22 cellular contexts compared by ENCODE assay signal in genomic region chr5:163475416-163475815, GRCh38.
"Had no signal": no experiment of that assay in that cellular context is flagged by ENCODE, and none has a peak within 500 bp of the region (broad histone marks: within the 10 kb centered on the region; RNA-seq: fewer than 3 reads in every experiment).

No MANE protein-coding gene starts in this region.

- H3K4me3 ChIP-seq: heart left ventricle, sigmoid colon, smooth muscle cell, transverse colon, uterus had no signal

- H3K4me1 Mint-ChIP-seq: stimulated activated naive B cell treated with anti-CD40 and anti-IgM and Interleukin-4, amounts not matched to agents 10 μg/mL and 1 μg/mL and 100 μg/mL, for 72 hours had no signal

- H3K27ac ChIP-seq: heart left ventricle, sigmoid colon, transverse colon, uterus had no signal

- H3K9me3 Mint-ChIP-seq: activated naive CD4-positive, alpha-beta T cell treated with anti-CD3 and anti-CD28 coated beads for 36 hours; activated naive CD8-positive, alpha-beta T cell treated with anti-CD3 and anti-CD28 coated beads, Interleukin-2, amount 10 ng/mL, durations not matched to agents 7 days and 5 days; activated T-cell treated with anti-CD3 and anti-CD28 coated beads, Interleukin-2, amount 50 U/mL, for 4 hours; natural killer cell treated with Interleukin-12 subunit alpha and Interleukin-12 subunit beta and Interleukin-15 and Interleukin-18, amount 100 ng/mL, for 72 hours; stimulated activated naive B cell treated with anti-CD40 and anti-IgM and Interleukin-4, amounts not matched to agents 10 μg/mL and 1 μg/mL and 100 μg/mL, for 72 hours had no signal

- H3K27ac Mint-ChIP-seq: activated naive CD4-positive, alpha-beta T cell treated with anti-CD3 and anti-CD28 coated beads for 36 hours; activated naive CD8-positive, alpha-beta T cell treated with anti-CD3 and anti-CD28 coated beads, Interleukin-2, amount 10 ng/mL, durations not matched to agents 7 days and 5 days; natural killer cell treated with Interleukin-12 subunit alpha and Interleukin-12 subunit beta and Interleukin-15 and Interleukin-18, amount 100 ng/mL, for 72 hours; progenitor cell of endocrine pancreas; stimulated activated naive B cell treated with anti-CD40 and anti-IgM and Interleukin-4, amounts not matched to agents 10 μg/mL and 1 μg/mL and 100 μg/mL, for 72 hours had no signal

- H3K27me3 Mint-ChIP-seq: activated naive CD8-positive, alpha-beta T cell treated with anti-CD3 and anti-CD28 coated beads, Interleukin-2, amount 10 ng/mL, durations not matched to agents 7 days and 5 days; natural killer cell treated with Interleukin-12 subunit alpha and Interleukin-12 subunit beta and Interleukin-15 and Interleukin-18, amount 100 ng/mL, for 72 hours; progenitor cell of endocrine pancreas; stimulated activated naive B cell treated with anti-CD40 and anti-IgM and Interleukin-4, amounts not matched to agents 10 μg/mL and 1 μg/mL and 100 μg/mL, for 72 hours had no signal

- H3K9me3 ChIP-seq: heart left ventricle, sigmoid colon, transverse colon, uterus had no signal

- DNase-seq: activated CD4-positive, alpha-beta T cell treated with anti-CD3 and anti-CD28 coated beads for 1 hour; activated CD4-positive, alpha-beta T cell treated with anti-CD3 and anti-CD28 coated beads, Interleukin-2, amount 50 U/mL, for 1 hour; activated CD8-positive, alpha-beta memory T cell treated with anti-CD3 and anti-CD28 coated beads for 24 hours; activated CD8-positive, alpha-beta memory T cell treated with anti-CD3 and anti-CD28 coated beads, Interleukin-2, amount 50 U/mL, for 4 hours; activated naive CD4-positive, alpha-beta T cell treated with anti-CD3 and anti-CD28 coated beads for 36 hours; activated naive CD8-positive, alpha-beta T cell treated with anti-CD3 and anti-CD28 coated beads, Interleukin-2, amount 10 ng/mL, durations not matched to agents 7 days and 5 days; activated T-cell treated with anti-CD3 and anti-CD28 coated beads, Interleukin-2, amount 50 U/mL, for 4 hours; amniotic stem cell; cortex of kidney; effector CD4-positive, alpha-beta T cell; heart left ventricle; midbrain; retina; sigmoid colon; stimulated activated CD4-positive, alpha-beta T cell treated with anti-CD3 and anti-CD28 coated beads, Interleukin-15, amount 100 ng/mL, for 24 hours; stimulated activated CD8-positive, alpha-beta memory T cell treated with anti-CD3 and anti-CD28 coated beads, Interleukin-4, amount 100 ng/mL, for 48 hours; stimulated activated naive B cell treated with anti-CD40 and anti-IgM and Interleukin-4, amounts not matched to agents 10 μg/mL and 1 μg/mL and 100 μg/mL, for 72 hours; transverse colon; uterus had no signal

- ATAC-seq: activated T-cell treated with anti-CD3 and anti-CD28 coated beads, Interleukin-2, amount 50 U/mL, for 4 hours; heart left ventricle; natural killer cell treated with Interleukin-12 subunit alpha and Interleukin-12 subunit beta and Interleukin-15 and Interleukin-18, amount 100 ng/mL, for 72 hours; stimulated activated naive B cell treated with anti-CD40 and anti-IgM and Interleukin-4, amounts not matched to agents 10 μg/mL and 1 μg/mL and 100 μg/mL, for 72 hours had no signal

- H3K4me3 Mint-ChIP-seq: activated naive CD4-positive, alpha-beta T cell treated with anti-CD3 and anti-CD28 coated beads for 36 hours; activated naive CD8-positive, alpha-beta T cell treated with anti-CD3 and anti-CD28 coated beads, Interleukin-2, amount 10 ng/mL, durations not matched to agents 7 days and 5 days; activated T-cell treated with anti-CD3 and anti-CD28 coated beads, Interleukin-2, amount 50 U/mL, for 4 hours; natural killer cell treated with Interleukin-12 subunit alpha and Interleukin-12 subunit beta and Interleukin-15 and Interleukin-18, amount 100 ng/mL, for 72 hours; stimulated activated naive B cell treated with anti-CD40 and anti-IgM and Interleukin-4, amounts not matched to agents 10 μg/mL and 1 μg/mL and 100 μg/mL, for 72 hours had no signal

- H3K27me3 ChIP-seq: heart left ventricle, sigmoid colon, transverse colon, uterus had no signal

- H3K36me3 ChIP-seq: sigmoid colon, transverse colon, uterus had no signal

- H3K4me1 ChIP-seq: heart left ventricle, sigmoid colon, transverse colon, uterus had no signal
